ENCODE assay signal across 10 cellular contexts in genomic region chr20:44896583-44896982, GRCh38. TPM values are rescaled to one million over a fixed set of nuclear protein-coding genes. Genes with fewer than 3 reads are reported as not detected.
DNase-seq lines count a peak whose midpoint lies in the region; ATAC-seq and TF ChIP-seq lines count a peak whose summit lies in the region.
"Had no signal": no experiment of that assay in that cellular context is flagged by ENCODE, and none has a peak within 500 bp of the region (broad histone marks: within the 10 kb centered on the region; RNA-seq: fewer than 3 reads in every experiment).

No MANE protein-coding gene starts in this region.

- peaks cover 80% of the 10 kb centered on the region for H3K4me1 Mint-ChIP-seq in activated T-helper 1 cell treated with anti-CD3 and anti-CD28 coated beads, Interleukin-12 subunit alpha, Interleukin-12 subunit beta, Interleukin-2, Interleukin-4 antibody, amounts not matched to agents 30 ng/mL and 10 ng/mL and 1 ng/mL, durations not matched to agents 14 hours and 24 hours and 36 hours (ENCODE audit: low read depth)

- H3K9me3 Mint-ChIP-seq in activated T-helper 1 cell treated with anti-CD3 and anti-CD28 coated beads, Interleukin-12 subunit alpha, Interleukin-12 subunit beta, Interleukin-2, Interleukin-4 antibody, amounts not matched to agents 30 ng/mL and 10 ng/mL and 1 ng/mL, durations not matched to agents 14 hours and 24 hours and 36 hours = no peaks in the 10 kb centered on the region

- WGBS in liver = 71% methylated on average over 1 of the region's 1 CpG

- no peak for TF ChIP-seq CTCF in AG10803 (conservative IDR thresholded peaks at IDR 0.05; ENCODE audit: low read length)
- TF ChIP-seq CTCF in liver (IDR thresholded peaks at IDR 0.05; ENCODE audit: low read depth, low read length, missing input control) = no peak

- no peak for TF ChIP-seq RAD21 in liver (IDR thresholded peaks at IDR 0.05)

- H3K36me3 Mint-ChIP-seq in activated T-helper 1 cell treated with anti-CD3 and anti-CD28 coated beads, Interleukin-12 subunit alpha, Interleukin-12 subunit beta, Interleukin-2, Interleukin-4 antibody, amounts not matched to agents 30 ng/mL and 10 ng/mL and 1 ng/mL, durations not matched to agents 14 hours and 24 hours and 36 hours (ENCODE audit: low read depth) = peaks cover 45% of the 10 kb centered on the region

- intact Hi-C loops in activated T-helper 1 cell treated with anti-CD3 and anti-CD28 coated beads, Interleukin-12 subunit alpha, Interleukin-12 subunit beta, Interleukin-2, Interleukin-4 antibody, amounts not matched to agents 30 ng/mL and 10 ng/mL and 1 ng/mL, durations not matched to agents 14 hours and 24 hours and 36 hours (cut with micrococcal nuclease) = loop anchor here (1.0 kb wide), 1 partner anchor 10 kb away; no protein-coding TSS in a partner anchor
- intact Hi-C loops in posterior cingulate gyrus (cut with DNase I) = no loop called here

- H3K4me3 ChIP-seq in AG10803 (ENCODE audit: low read length) (no peak overlapping the region), liver (ENCODE audit: low read depth in 1 of 3, low read length in 3 of 3) (no peak overlapping the region)
- H3K4me3 ChIP-seq: MG63 had no signal

- peak overlapping the region; percentile 2 for H3K4me3 Mint-ChIP-seq in activated T-helper 1 cell treated with anti-CD3 and anti-CD28 coated beads, Interleukin-12 subunit alpha, Interleukin-12 subunit beta, Interleukin-2, Interleukin-4 antibody, amounts not matched to agents 30 ng/mL and 10 ng/mL and 1 ng/mL, durations not matched to agents 14 hours and 24 hours and 36 hours

- H3K9me3 ChIP-seq in liver (ENCODE audit: control insufficient read depth in 4 of 4, low read length in 3 of 4) = no peaks in the 10 kb centered on the region
- H3K9me3 ChIP-seq: MG63 had no signal

- no peak for ATAC-seq in HG02571 (IDR thresholded peaks at IDR 0.05; ENCODE audit: unreplicated experiment)
- ATAC-seq in HG03196 (IDR thresholded peaks at IDR 0.05; ENCODE audit: unreplicated experiment) = no peak

- H3K27me3 Mint-ChIP-seq in activated T-helper 1 cell treated with anti-CD3 and anti-CD28 coated beads, Interleukin-12 subunit alpha, Interleukin-12 subunit beta, Interleukin-2, Interleukin-4 antibody, amounts not matched to agents 30 ng/mL and 10 ng/mL and 1 ng/mL, durations not matched to agents 14 hours and 24 hours and 36 hours (ENCODE audit: insufficient read depth) = no peaks in the 10 kb centered on the region

- H3K27me3 ChIP-seq in liver (ENCODE audit: control insufficient read depth in 4 of 4, insufficient read depth in 4 of 4, low read length in 3 of 4) = no peaks in the 10 kb centered on the region
- H3K27me3 ChIP-seq: MG63 had no signal

- DNase-seq in AG10803 (ENCODE audit: low read depth) (peak; percentile 58), HCEC 1CT (peak; percentile 30), NCI-H2171 (lab: John Stamatoyannopoulos, UW) (no peak), posterior cingulate gyrus (no peak)
- no peak for DNase-seq in activated T-helper 1 cell treated with anti-CD3 and anti-CD28 coated beads, Interleukin-12 subunit alpha, Interleukin-12 subunit beta, Interleukin-2, Interleukin-4 antibody, amounts not matched to agents 30 ng/mL and 10 ng/mL and 1 ng/mL, durations not matched to agents 14 hours and 24 hours and 36 hours (ENCODE audit: low spot score)
- DNase-seq: aorta, MG63 had no signal

- peaks cover 5 to 20% (median 9%) of the 10 kb centered on the region in 4 donors for H3K4me1 ChIP-seq in liver (ENCODE audit: control insufficient read depth in 4 of 4, insufficient read depth in 4 of 4, low read length in 3 of 4)

- no peak overlapping the region for H3K9ac ChIP-seq in liver (ENCODE audit: low read depth in 1 of 2, low read length in 2 of 2)

- peaks cover 1 to 4% (median 2%) of the 10 kb centered on the region in 4 donors for H3K36me3 ChIP-seq in liver (ENCODE audit: control insufficient read depth in 4 of 4, insufficient read depth in 3 of 4, low read depth in 1 of 4, low read length in 3 of 4)

- peak overlapping the region; percentile 29 to 61 for H3K27ac ChIP-seq in liver (ENCODE audit: low read depth in 1 of 2, low read length in 2 of 2)

- H3K27ac Mint-ChIP-seq in activated T-helper 1 cell treated with anti-CD3 and anti-CD28 coated beads, Interleukin-12 subunit alpha, Interleukin-12 subunit beta, Interleukin-2, Interleukin-4 antibody, amounts not matched to agents 30 ng/mL and 10 ng/mL and 1 ng/mL, durations not matched to agents 14 hours and 24 hours and 36 hours = peak overlapping the region; percentile 3

TF ChIP-seq in liver, 16 proteins besides CTCF, POLR2A, EP300 and RAD21:
- TF ChIP-seq SP1 (IDR thresholded peaks at IDR 0.05) (peak; percentile 13), ZBTB33 (IDR thresholded peaks at IDR 0.05) (no peak), REST (IDR thresholded peaks at IDR 0.05) (no peak), HNF4A (conservative IDR thresholded peaks at IDR 0.05) (no peak)

RNA-seq across cellular contexts. Expression of gene YWHAB, which starts 11.1 kb away (rescaled TPM):
- total RNA-seq in activated T-helper 1 cell treated with anti-CD3 and anti-CD28 coated beads, Interleukin-12 subunit alpha, Interleukin-12 subunit beta, Interleukin-2, Interleukin-4 antibody, amounts not matched to agents 30 ng/mL and 10 ng/mL and 1 ng/mL, durations not matched to agents 14 hours and 24 hours and 36 hours = 230 and 246 TPM in 2 replicates
- 10 to 100 TPM; 42.4 to 44.3 TPM for total RNA-seq in liver
- 10 to 100 TPM; 41.6 to 86.5 TPM for polyA plus RNA-seq in liver

RNA-seq across cellular contexts. Expression of gene PABPC1L, which starts 13.3 kb away (rescaled TPM):
- total RNA-seq in activated T-helper 1 cell treated with anti-CD3 and anti-CD28 coated beads, Interleukin-12 subunit alpha, Interleukin-12 subunit beta, Interleukin-2, Interleukin-4 antibody, amounts not matched to agents 30 ng/mL and 10 ng/mL and 1 ng/mL, durations not matched to agents 14 hours and 24 hours and 36 hours = 101 and 106 TPM in 2 replicates
- 10 to 100 TPM in 1 of 2 donors, 1 to 10 TPM in 1; 4.7 to 21.0 TPM for total RNA-seq in liver
- 10 to 100 TPM; 10.6 to 11.3 TPM for polyA plus RNA-seq in liver

Comparison
In these comparisons a context has a peak if more than half of its experiments do, and no peak if none do; other contexts are left out.
1. DNase-seq: peak in AG10803 (single experiment) and HCEC 1CT (single experiment); none in activated T-helper 1 cell treated with anti-CD3 and anti-CD28 coated beads, Interleukin-12 subunit alpha, Interleukin-12 subunit beta, Interleukin-2, Interleukin-4 antibody, amounts not matched to agents 30 ng/mL and 10 ng/mL and 1 ng/mL, durations not matched to agents 14 hours and 24 hours and 36 hours (single experiment), NCI-H2171 (single experiment) and posterior cingulate gyrus (0 of 10).